In the genomic region with DNA sequence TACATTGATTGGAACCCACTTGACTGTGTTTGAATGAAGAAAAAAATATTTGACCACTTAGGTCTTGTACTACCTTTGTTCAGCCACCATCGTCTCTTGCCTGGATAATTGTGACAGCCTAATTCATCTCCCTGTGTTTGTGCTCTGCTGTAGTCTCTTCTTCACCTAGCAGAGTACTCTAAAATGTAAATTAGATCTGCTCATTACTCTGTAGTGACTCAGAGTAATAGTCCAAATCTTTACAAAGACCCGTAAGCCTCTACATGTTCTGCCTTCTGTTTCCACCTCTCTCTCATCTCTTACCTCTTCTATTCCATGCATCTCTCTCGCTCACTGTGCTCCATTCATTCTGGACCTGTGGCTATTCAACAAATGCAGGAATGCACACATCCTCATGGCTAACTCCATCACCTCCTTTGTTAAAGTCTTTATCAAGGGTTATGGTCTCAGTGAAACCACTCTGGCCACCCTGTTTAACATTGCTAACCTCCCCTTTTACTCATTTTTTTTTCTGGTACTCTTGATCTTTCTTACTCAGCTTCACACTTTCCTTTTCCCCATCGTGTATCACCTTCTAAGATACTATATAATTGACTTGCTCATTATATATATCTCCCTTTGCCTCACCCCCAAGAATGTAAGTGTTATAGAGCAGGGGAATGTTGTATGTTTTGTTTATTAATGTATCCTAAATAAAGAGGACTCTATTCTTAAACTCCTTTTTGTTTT, we compare ENCODE assay signal across 17 cellular contexts.
DNase-seq lines count a peak whose midpoint lies in the region; ATAC-seq and TF ChIP-seq lines count a peak whose summit lies in the region.
"Had no signal": no experiment of that assay in that cellular context is flagged by ENCODE, and none has a peak within 500 bp of the region (broad histone marks: within the 10 kb centered on the region; RNA-seq: fewer than 3 reads in every experiment).

No MANE protein-coding gene starts in this region.

- ATAC-seq in activated CD8-positive, alpha-beta memory T cell treated with anti-CD3 and anti-CD28 coated beads, Interleukin-2, amount 10 ng/mL, durations not matched to agents 7 days and 5 days = peak; percentile 55
- no peak for ATAC-seq in central memory CD8-positive, alpha-beta T cell (replicated peaks; ENCODE audit: extremely low read depth, poor library complexity, severe bottlenecking)
- no peak for ATAC-seq in GM21528 (IDR thresholded peaks at IDR 0.05; ENCODE audit: low FRiP score, unreplicated experiment)

- H3K9me3 Mint-ChIP-seq in activated CD8-positive, alpha-beta memory T cell treated with anti-CD3 and anti-CD28 coated beads, Interleukin-2, amount 10 ng/mL, durations not matched to agents 7 days and 5 days (ENCODE audit: low read depth) = no peaks in the 10 kb centered on the region
- no peaks in the 10 kb centered on the region for H3K9me3 Mint-ChIP-seq in T-helper 1 cell treated with Interleukin-12 subunit alpha and Interleukin-12 subunit beta and Interleukin-4 antibody, amounts not matched to agents 30 μg/mL and 1 μg/mL, for 36 hours
- H3K9me3 Mint-ChIP-seq in central memory CD8-positive, alpha-beta T cell = no peaks in the 10 kb centered on the region
- H3K9me3 Mint-ChIP-seq in progenitor cell of endocrine pancreas (ENCODE audit: low read depth) = no peaks in the 10 kb centered on the region
- H3K9me3 Mint-ChIP-seq: naive B cell had no signal

- H3K4me3 Mint-ChIP-seq in activated CD8-positive, alpha-beta memory T cell treated with anti-CD3 and anti-CD28 coated beads, Interleukin-2, amount 10 ng/mL, durations not matched to agents 7 days and 5 days = no peak overlapping the region
- peak overlapping the region; percentile 16 for H3K4me3 Mint-ChIP-seq in T-helper 1 cell treated with Interleukin-12 subunit alpha and Interleukin-12 subunit beta and Interleukin-4 antibody, amounts not matched to agents 30 μg/mL and 1 μg/mL, for 36 hours
- H3K4me3 Mint-ChIP-seq in central memory CD8-positive, alpha-beta T cell = no peak overlapping the region
- H3K4me3 Mint-ChIP-seq in progenitor cell of endocrine pancreas (ENCODE audit: low read depth) = no peak overlapping the region
- H3K4me3 Mint-ChIP-seq: naive B cell had no signal

- no peaks in the 10 kb centered on the region for H3K27me3 Mint-ChIP-seq in activated CD8-positive, alpha-beta memory T cell treated with anti-CD3 and anti-CD28 coated beads, Interleukin-2, amount 10 ng/mL, durations not matched to agents 7 days and 5 days
- no peaks in the 10 kb centered on the region for H3K27me3 Mint-ChIP-seq in T-helper 1 cell treated with Interleukin-12 subunit alpha and Interleukin-12 subunit beta and Interleukin-4 antibody, amounts not matched to agents 30 μg/mL and 1 μg/mL, for 36 hours (ENCODE audit: low read depth)
- H3K27me3 Mint-ChIP-seq in central memory CD8-positive, alpha-beta T cell = no peaks in the 10 kb centered on the region
- no peaks in the 10 kb centered on the region for H3K27me3 Mint-ChIP-seq in progenitor cell of endocrine pancreas
- H3K27me3 Mint-ChIP-seq: naive B cell had no signal

- no peak for DNase-seq in activated CD8-positive, alpha-beta memory T cell treated with anti-CD3 and anti-CD28 coated beads, Interleukin-2, amount 10 ng/mL, durations not matched to agents 7 days and 5 days
- no peak for DNase-seq in activated CD8-positive, alpha-beta memory T cell treated with anti-CD3 and anti-CD28 coated beads, Interleukin-2, amount 50 U/mL, for 48 hours
- no peak for DNase-seq in central memory CD8-positive, alpha-beta T cell (ENCODE audit: low spot score in 2 of 2)
- DNase-seq in progenitor cell of endocrine pancreas (ENCODE audit: low spot score, unreplicated experiment) (no peak), amygdala (lab: John Stamatoyannopoulos, UW) (no peak), mesenteric fat pad (ENCODE audit: low spot score) (no peak)
- DNase-seq: ACHN, COR-L47, EL, Karpas-422, naive B cell, NCI-H1417 treated with DMSO at 0.1 percent for 48 hours, NCI-H2227 treated with DMSO at 0.1 percent for 48 hours, RPMI8226, substantia nigra had no signal

- no peak for TF ChIP-seq CTCF in progenitor cell of endocrine pancreas (IDR thresholded peaks at IDR 0.05; ENCODE audit: unreplicated experiment)

- H3K36me3 Mint-ChIP-seq in activated CD8-positive, alpha-beta memory T cell treated with anti-CD3 and anti-CD28 coated beads, Interleukin-2, amount 10 ng/mL, durations not matched to agents 7 days and 5 days = peaks cover 26% of the 10 kb centered on the region
- H3K36me3 Mint-ChIP-seq in T-helper 1 cell treated with Interleukin-12 subunit alpha and Interleukin-12 subunit beta and Interleukin-4 antibody, amounts not matched to agents 30 μg/mL and 1 μg/mL, for 36 hours (ENCODE audit: low read depth) = peaks cover 12% of the 10 kb centered on the region
- peaks cover 6% of the 10 kb centered on the region for H3K36me3 Mint-ChIP-seq in central memory CD8-positive, alpha-beta T cell (ENCODE audit: insufficient read depth)
- H3K36me3 Mint-ChIP-seq in progenitor cell of endocrine pancreas (ENCODE audit: insufficient read depth) = peaks cover 1% of the 10 kb centered on the region

- H3K4me1 Mint-ChIP-seq in activated CD8-positive, alpha-beta memory T cell treated with anti-CD3 and anti-CD28 coated beads, Interleukin-2, amount 10 ng/mL, durations not matched to agents 7 days and 5 days = peaks cover 13% of the 10 kb centered on the region
- peaks cover 21% of the 10 kb centered on the region for H3K4me1 Mint-ChIP-seq in T-helper 1 cell treated with Interleukin-12 subunit alpha and Interleukin-12 subunit beta and Interleukin-4 antibody, amounts not matched to agents 30 μg/mL and 1 μg/mL, for 36 hours (ENCODE audit: low read depth)
- peaks cover 28% of the 10 kb centered on the region for H3K4me1 Mint-ChIP-seq in central memory CD8-positive, alpha-beta T cell
- H3K4me1 Mint-ChIP-seq in progenitor cell of endocrine pancreas (ENCODE audit: low read depth) = peaks cover 23% of the 10 kb centered on the region

- CTCF ChIA-PET in activated CD8-positive, alpha-beta memory T cell treated with anti-CD3 and anti-CD28 coated beads, Interleukin-2, amount 10 ng/mL, durations not matched to agents 7 days and 5 days (lab: Charles Lee) = no interaction called here

- H3K27ac Mint-ChIP-seq in activated CD8-positive, alpha-beta memory T cell treated with anti-CD3 and anti-CD28 coated beads, Interleukin-2, amount 10 ng/mL, durations not matched to agents 7 days and 5 days = peak overlapping the region; percentile 1
- peak overlapping the region; percentile 1 for H3K27ac Mint-ChIP-seq in T-helper 1 cell treated with Interleukin-12 subunit alpha and Interleukin-12 subunit beta and Interleukin-4 antibody, amounts not matched to agents 30 μg/mL and 1 μg/mL, for 36 hours
- H3K27ac Mint-ChIP-seq in central memory CD8-positive, alpha-beta T cell (ENCODE audit: low read depth) = peak overlapping the region; percentile 64
- H3K27ac Mint-ChIP-seq in progenitor cell of endocrine pancreas = peak overlapping the region; percentile 3

Comparison
In these comparisons a context has a peak if more than half of its experiments do, and no peak if none do; other contexts are left out.
1. H3K27ac Mint-ChIP-seq: peak in every context shown above with its lines; median percentile 64 in central memory CD8-positive, alpha-beta T cell; 3 in progenitor cell of endocrine pancreas; 1 in activated CD8-positive, alpha-beta memory T cell treated with anti-CD3 and anti-CD28 coated beads, Interleukin-2, amount 10 ng/mL, durations not matched to agents 7 days and 5 days; 1 in T-helper 1 cell treated with Interleukin-12 subunit alpha and Interleukin-12 subunit beta and Interleukin-4 antibody, amounts not matched to agents 30 μg/mL and 1 μg/mL, for 36 hours.